ENCODE assay signal across 1 cellular context in genomic region chr18:22194151-22194598, GRCh38.
TF ChIP-seq lines count a peak whose summit lies in the region.

No MANE protein-coding gene starts in this region.

TF ChIP-seq in K562, 482 proteins besides CTCF, POLR2A, EP300 and RAD21 (continued from another document and continues in another):
- TF ChIP-seq THRA (IDR thresholded peaks at IDR 0.05) (no peak), YBX1 (IDR thresholded peaks at IDR 0.05) (no peak), TFE3 (CRISPR knock-in tag; IDR thresholded peaks at IDR 0.05) (no peak), RREB1 (CRISPR knock-in tag; IDR thresholded peaks at IDR 0.05) (no peak), SAFB2 (IDR thresholded peaks at IDR 0.05; ENCODE audit: borderline replicate concordance, low read depth, low read length, severe bottlenecking) (no peak), CBFA2T3 (IDR thresholded peaks at IDR 0.05) (peak; percentile 98), MEF2A (IDR thresholded peaks at IDR 0.05; ENCODE audit: control insufficient read depth, low read depth, low read length) (no peak), NFATC3 (IDR thresholded peaks at IDR 0.05) (no peak), ZNF174 (CRISPR knock-in tag; IDR thresholded peaks at IDR 0.05) (no peak), DDX20 (tag; IDR thresholded peaks at IDR 0.05; ENCODE audit: low read depth) (no peak), NCOA4 (IDR thresholded peaks at IDR 0.05; ENCODE audit: partially characterized antibody) (no peak), HMGXB4 (CRISPR knock-in tag; IDR thresholded peaks at IDR 0.05) (no peak), EWSR1 (IDR thresholded peaks at IDR 0.05; ENCODE audit: borderline replicate concordance, low read depth, partially characterized antibody) (no peak), KDM4B (IDR thresholded peaks at IDR 0.05; ENCODE audit: borderline replicate concordance in 2 of 2, low read depth in 1 of 2) (no peak), KDM2B (CRISPR knock-in tag; IDR thresholded peaks at IDR 0.05) (no peak), BHLHE40 (IDR thresholded peaks at IDR 0.05; ENCODE audit: low read length) (peak; percentile 32; the same call in 1 of the 2 replicates), GTF2F1 (IDR thresholded peaks at IDR 0.05; ENCODE audit: low read depth, low read length) (no peak), ETV6 (IDR thresholded peaks at IDR 0.05; ENCODE audit: borderline replicate concordance in 1 of 2, low read depth in 2 of 2, low read length in 1 of 2) (0 out of 4 replicates have a peak, but pooled peaks of 1 of the 2 experiments have one; percentile 21), ETV6 (CRISPR knock-in tag; IDR thresholded peaks at IDR 0.05; ENCODE audit: borderline replicate concordance) (no peak), NELFE (IDR thresholded peaks at IDR 0.05; ENCODE audit: insufficient read depth, insufficient read length) (no peak), E2F3 (CRISPR knock-in tag; IDR thresholded peaks at IDR 0.05) (no peak), GTF2E2 (tag; IDR thresholded peaks at IDR 0.05) (no peak), ZNF507 (tag; conservative IDR thresholded peaks at IDR 0.05) (no peak), NFE2 (IDR thresholded peaks at IDR 0.05; ENCODE audit: low read depth) (no peak), CBFB (CRISPR knock-in tag; IDR thresholded peaks at IDR 0.05) (no peak), HOXB6 (CRISPR knock-in tag; IDR thresholded peaks at IDR 0.05; ENCODE audit: borderline replicate concordance) (no peak), WHSC1 (IDR thresholded peaks at IDR 0.05; ENCODE audit: low read length) (no peak), SPI1 (IDR thresholded peaks at IDR 0.05; ENCODE audit: borderline replicate concordance, low read depth, low read length) (peak; percentile 93), TFAP4 (CRISPR knock-in tag; IDR thresholded peaks at IDR 0.05; ENCODE audit: borderline replicate concordance) (peak; percentile 94), NR2C1 (IDR thresholded peaks at IDR 0.05) (no peak), NR2C1 (tag; IDR thresholded peaks at IDR 0.05) (no peak), SAFB (IDR thresholded peaks at IDR 0.05; ENCODE audit: borderline replicate concordance, low read depth, low read length) (no peak), ZFPM2 (CRISPR knock-in tag; IDR thresholded peaks at IDR 0.05) (no peak), CHAMP1 (IDR thresholded peaks at IDR 0.05) (peak; percentile 93), HOMEZ (CRISPR knock-in tag; IDR thresholded peaks at IDR 0.05) (no peak), PHB2 (IDR thresholded peaks at IDR 0.05; ENCODE audit: low read depth) (peak; percentile 75; the same call in 1 of the 2 replicates)
